ENCODE assay signal across 22 cellular contexts in genomic region chr2:208669394-208669793, GRCh38.
"Had no signal": no experiment of that assay in that cellular context is flagged by ENCODE, and none has a peak within 500 bp of the region (broad histone marks: within the 10 kb centered on the region; RNA-seq: fewer than 3 reads in every experiment).

No MANE protein-coding gene starts in this region.

- ATAC-seq: activated CD8-positive, alpha-beta memory T cell treated with anti-CD3 and anti-CD28 coated beads, Interleukin-2, amount 10 ng/mL, durations not matched to agents 7 days and 5 days; activated CD8-positive, alpha-beta T cell treated with anti-CD3 and anti-CD28 coated beads for 36 hours; gastroesophageal sphincter; left ventricle myocardium superior; natural killer cell had no signal

- H3K4me3 ChIP-seq: gastroesophageal sphincter, prostate gland, upper lobe of left lung had no signal

- DNase-seq: activated CD4-positive, alpha-beta T cell treated with anti-CD3 and anti-CD28 coated beads, Interleukin-2, amount 10 ng/mL, durations not matched to agents 7 days and 5 days; activated CD4-positive, CD25-positive, alpha-beta regulatory T cell treated with anti-CD3 and anti-CD28 coated beads, Interleukin-2, amount 50 U/mL, for 72 hours; activated CD8-positive, alpha-beta memory T cell treated with anti-CD3 and anti-CD28 coated beads, Interleukin-2, amount 10 ng/mL, durations not matched to agents 7 days and 5 days; activated CD8-positive, alpha-beta T cell treated with anti-CD3 and anti-CD28 coated beads for 36 hours; activated gamma-delta T cell treated with Interleukin-2 at 50 U/mL for 16 hours; activated T-cell treated with anti-CD3 and anti-CD28 coated beads for 4 hours; aorta; head of caudate nucleus; hypothalamus; left ventricle myocardium superior; mammary epithelial cell; natural killer cell; stimulated activated CD4-positive, alpha-beta T cell treated with anti-CD3 and anti-CD28 coated beads, Interleukin-4, amount 100 ng/mL, for 1 hour; stimulated activated naive CD4-positive, alpha-beta T cell treated with Interleukin-2 at 50 U/mL for 16 hours; upper lobe of left lung; WERI-Rb-1 had no signal

- H3K4me1 ChIP-seq: gastroesophageal sphincter, prostate gland, upper lobe of left lung had no signal

- H3K4me3 Mint-ChIP-seq: activated CD4-positive, alpha-beta T cell treated with anti-CD3 and anti-CD28 coated beads, Interleukin-2, amount 10 ng/mL, durations not matched to agents 7 days and 5 days; activated CD8-positive, alpha-beta memory T cell treated with anti-CD3 and anti-CD28 coated beads, Interleukin-2, amount 10 ng/mL, durations not matched to agents 7 days and 5 days; activated CD8-positive, alpha-beta T cell treated with anti-CD3 and anti-CD28 coated beads for 36 hours; activated naive CD4-positive, alpha-beta T cell treated with anti-CD3 and anti-CD28 coated beads, Interleukin-2, amount 50 U/mL, for 24 hours; brain; mesothelial cell of epicardium; natural killer cell had no signal

- H3K36me3 Mint-ChIP-seq: activated CD8-positive, alpha-beta memory T cell treated with anti-CD3 and anti-CD28 coated beads, Interleukin-2, amount 10 ng/mL, durations not matched to agents 7 days and 5 days; activated naive CD4-positive, alpha-beta T cell treated with anti-CD3 and anti-CD28 coated beads, Interleukin-2, amount 50 U/mL, for 24 hours; brain; mesothelial cell of epicardium; natural killer cell had no signal

- H3K36me3 ChIP-seq: gastroesophageal sphincter, prostate gland, upper lobe of left lung, WERI-Rb-1 had no signal

- H3K27me3 ChIP-seq: gastroesophageal sphincter, upper lobe of left lung had no signal

- H3K27ac ChIP-seq: epithelial cell of prostate, gastroesophageal sphincter, prostate gland, upper lobe of left lung, WERI-Rb-1 had no signal

- H3K27ac Mint-ChIP-seq: activated CD4-positive, alpha-beta T cell treated with anti-CD3 and anti-CD28 coated beads, Interleukin-2, amount 10 ng/mL, durations not matched to agents 7 days and 5 days; activated CD8-positive, alpha-beta memory T cell treated with anti-CD3 and anti-CD28 coated beads, Interleukin-2, amount 10 ng/mL, durations not matched to agents 7 days and 5 days; activated CD8-positive, alpha-beta T cell treated with anti-CD3 and anti-CD28 coated beads for 36 hours; activated naive CD4-positive, alpha-beta T cell treated with anti-CD3 and anti-CD28 coated beads, Interleukin-2, amount 50 U/mL, for 24 hours; brain; mesothelial cell of epicardium; natural killer cell had no signal

- H3K27me3 Mint-ChIP-seq: activated CD4-positive, alpha-beta T cell treated with anti-CD3 and anti-CD28 coated beads, Interleukin-2, amount 10 ng/mL, durations not matched to agents 7 days and 5 days; activated CD8-positive, alpha-beta memory T cell treated with anti-CD3 and anti-CD28 coated beads, Interleukin-2, amount 10 ng/mL, durations not matched to agents 7 days and 5 days; activated CD8-positive, alpha-beta T cell treated with anti-CD3 and anti-CD28 coated beads for 36 hours; brain had no signal

- H3K9me3 Mint-ChIP-seq: activated CD4-positive, alpha-beta T cell treated with anti-CD3 and anti-CD28 coated beads, Interleukin-2, amount 10 ng/mL, durations not matched to agents 7 days and 5 days; activated naive CD4-positive, alpha-beta T cell treated with anti-CD3 and anti-CD28 coated beads, Interleukin-2, amount 50 U/mL, for 24 hours; brain; mesothelial cell of epicardium had no signal

- H3K4me1 Mint-ChIP-seq: activated CD4-positive, alpha-beta T cell treated with anti-CD3 and anti-CD28 coated beads, Interleukin-2, amount 10 ng/mL, durations not matched to agents 7 days and 5 days; activated CD8-positive, alpha-beta memory T cell treated with anti-CD3 and anti-CD28 coated beads, Interleukin-2, amount 10 ng/mL, durations not matched to agents 7 days and 5 days; activated naive CD4-positive, alpha-beta T cell treated with anti-CD3 and anti-CD28 coated beads, Interleukin-2, amount 50 U/mL, for 24 hours; natural killer cell had no signal

- H3K9me3 ChIP-seq: gastroesophageal sphincter, prostate gland, upper lobe of left lung had no signal
